27 cellular contexts compared by ENCODE assay signal in genomic region chr17:12512712-12513355, GRCh38.
A peak's percentile ranks its signal among the peaks of the same experiment; 100 is the strongest.
DNase-seq lines count a peak whose midpoint lies in the region; ATAC-seq, FAIRE-seq and TF ChIP-seq lines count a peak whose summit lies in the region.
"Had no signal": no experiment of that assay in that cellular context is flagged by ENCODE, and none has a peak within 500 bp of the region (broad histone marks: within the 10 kb centered on the region; RNA-seq: fewer than 3 reads in every experiment).

No MANE protein-coding gene starts in this region.

- POLR2A ChIA-PET in A549 (lab: Yijun Ruan, JAX): no interaction called here

- no peaks in the 10 kb centered on the region for H3K79me1 ChIP-seq in neuronal stem cell (ENCODE audit: low read depth, low read length)

- H3K9me3 ChIP-seq in A549 (no peaks in the 10 kb centered on the region), neuronal stem cell (replicated peaks in 1 of 2; ENCODE audit: control insufficient read depth in 2 of 2, insufficient read depth in 1 of 2, low read depth in 1 of 2, low read length in 2 of 2) (no peaks in the 10 kb centered on the region), heart left ventricle (no peaks in the 10 kb centered on the region)
- H3K9me3 ChIP-seq in effector memory CD4-positive, alpha-beta T cell (ENCODE audit: control insufficient read depth, low read length): no peaks in the 10 kb centered on the region
- H3K9me3 ChIP-seq: MG63, psoas muscle, transverse colon had no signal

- FAIRE-seq in A549 (lab: Jason Lieb, UNC): no peak
- FAIRE-seq: endothelial cell of umbilical vein, G401.6, GM19239 had no signal

- H2AK5ac ChIP-seq in neuronal stem cell (ENCODE audit: low read depth, low read length): no peak overlapping the region

- TF ChIP-seq CTCF in A549 (IDR thresholded peaks at IDR 0.05) (no peak), coronary artery (IDR thresholded peaks at IDR 0.05) (no peak), heart left ventricle (IDR thresholded peaks at IDR 0.05) (no peak)

- H3K4me3 ChIP-seq in A549 (no peak overlapping the region), coronary artery (no peak overlapping the region), neuronal stem cell (ENCODE audit: low read length in 2 of 2) (no peak overlapping the region), heart left ventricle (no peak overlapping the region)
- H3K4me3 ChIP-seq in effector memory CD4-positive, alpha-beta T cell (ENCODE audit: insufficient read depth, low read depth, low read length, poor library complexity, severe bottlenecking): no peak overlapping the region
- H3K4me3 ChIP-seq: MG63, psoas muscle, transverse colon had no signal

- no peak for DNase-seq in A549 (ENCODE audit: low read depth in 1 of 2, low spot score in 1 of 2)
- peak; percentile 54 for DNase-seq in HCEC 1CT
- no peak for DNase-seq in coronary artery (ENCODE audit: low spot score)
- DNase-seq in neuronal stem cell (ENCODE audit: low spot score): no peak
- DNase-seq in heart left ventricle: no peak
- DNase-seq in effector memory CD4-positive, alpha-beta T cell: no peak
- DNase-seq in cerebellar nuclear complex (lab: John Stamatoyannopoulos, UW): no peak
- DNase-seq: 8988T; activated CD4-positive, alpha-beta T cell treated with anti-CD3 and anti-CD28 coated beads for 36 hours; brain microvascular endothelial cell; C1 segment of cervical spinal cord; left colon; MG63; midbrain; NCI-H146; NCI-H2171; NCI-H69; nephron progenitor cell; psoas muscle; stimulated activated CD4-positive, alpha-beta T cell treated with anti-CD3 and anti-CD28 coated beads, Interleukin-4, amount 100 ng/mL, for 1 hour; stimulated activated naive CD8-positive, alpha-beta T cell treated with anti-CD3 and anti-CD28 coated beads, Interleukin-15, Interleukin-2, amounts not matched to agents 100 U/mL and 50 U/mL, for 24 hours; transverse colon had no signal

- ATAC-seq in A549 (no peak), HG03280 (IDR thresholded peaks at IDR 0.05; ENCODE audit: unreplicated experiment) (no peak), heart left ventricle (no peak)
- ATAC-seq: activated CD4-positive, alpha-beta T cell treated with anti-CD3 and anti-CD28 coated beads for 36 hours; activated naive CD4-positive, alpha-beta T cell treated with anti-CD3 and anti-CD28 coated beads, Interleukin-2, amount 50 U/mL, for 72 hours; left colon; psoas muscle; stimulated activated naive CD8-positive, alpha-beta T cell treated with anti-CD3 and anti-CD28 coated beads, Interleukin-15, Interleukin-2, amounts not matched to agents 100 U/mL and 50 U/mL, for 24 hours had no signal

- H3K9ac ChIP-seq in neuronal stem cell (ENCODE audit: low read depth, low read length, poor library complexity): no peak overlapping the region

- no peak overlapping the region for H4K91ac ChIP-seq in neuronal stem cell (ENCODE audit: low read depth, low read length, poor library complexity)

- H2BK5ac ChIP-seq in neuronal stem cell (ENCODE audit: low read length): no peak overlapping the region

- H3K14ac ChIP-seq in neuronal stem cell (ENCODE audit: low read length): no peak overlapping the region

- no peak overlapping the region for H2BK120ac ChIP-seq in neuronal stem cell (ENCODE audit: low read depth, low read length)

- WGBS in A549 (ENCODE audit: missing lambda C conversion rate): 56% methylated on average over 4 of the region's 4 CpGs
- WGBS in neuronal stem cell (ENCODE audit: extremely low coverage in 2 of 2, insufficient read length in 2 of 2, insufficient replicate concordance in 1 of 2), 2 donors: no CpG with 5 or more reads among the region's 4 CpGs
- 79 to 91% (median 80%) methylated on average over 4 of the region's 4 CpGs for WGBS in heart left ventricle, 4 donors

- no peak overlapping the region for H3K4ac ChIP-seq in neuronal stem cell (ENCODE audit: low read length)

- no peak for TF ChIP-seq EP300 in A549 (IDR thresholded peaks at IDR 0.05)

- H3K23ac ChIP-seq in neuronal stem cell (ENCODE audit: low read depth, low read length, poor library complexity): no peak overlapping the region

- no peak for TF ChIP-seq RAD21 in A549 (conservative IDR thresholded peaks at IDR 0.05 in 1 of 2, IDR thresholded peaks at IDR 0.05 in 1 of 2)

- TF ChIP-seq POLR2A in A549 (IDR thresholded peaks at IDR 0.05; ENCODE audit: low read length) (no peak), heart left ventricle (IDR thresholded peaks at IDR 0.05) (no peak)

- no peaks in the 10 kb centered on the region for H3K27me3 ChIP-seq in neuronal stem cell (ENCODE audit: control insufficient read depth in 3 of 3, insufficient read depth in 3 of 3, low read depth in 1 of 3, low read length in 3 of 3)
- no peaks in the 10 kb centered on the region for H3K27me3 ChIP-seq in heart left ventricle
- no peaks in the 10 kb centered on the region for H3K27me3 ChIP-seq in effector memory CD4-positive, alpha-beta T cell (replicated peaks; ENCODE audit: control insufficient read depth, insufficient read depth, low read length, poor library complexity, severe bottlenecking)
- H3K27me3 ChIP-seq: brain microvascular endothelial cell, MG63, transverse colon had no signal

- H3K36me3 ChIP-seq in neuronal stem cell (replicated peaks in 1 of 2; ENCODE audit: control insufficient read depth in 2 of 2, insufficient read depth in 2 of 2, low read length in 2 of 2) (no peaks in the 10 kb centered on the region), heart left ventricle (no peaks in the 10 kb centered on the region)
- H3K36me3 ChIP-seq in effector memory CD4-positive, alpha-beta T cell (ENCODE audit: control insufficient read depth, insufficient read depth, low read length): no peaks in the 10 kb centered on the region
- H3K36me3 ChIP-seq: brain microvascular endothelial cell, MG63, transverse colon had no signal

- H4K8ac ChIP-seq in neuronal stem cell (ENCODE audit: low read depth, low read length): no peak overlapping the region

- H3K18ac ChIP-seq in neuronal stem cell (ENCODE audit: low read length): no peak overlapping the region

- peaks cover 42% of the 10 kb centered on the region for H3K4me1 ChIP-seq in A549
- H3K4me1 ChIP-seq in neuronal stem cell (ENCODE audit: control insufficient read depth in 2 of 2, insufficient read depth in 1 of 2, low read depth in 1 of 2, low read length in 2 of 2): peaks cover 0 to 3% of the 10 kb centered on the region in 2 donors
- no peaks in the 10 kb centered on the region for H3K4me1 ChIP-seq in heart left ventricle
- H3K4me1 ChIP-seq in effector memory CD4-positive, alpha-beta T cell (ENCODE audit: control insufficient read depth, insufficient read depth, low read length, poor library complexity, severe bottlenecking): no peaks in the 10 kb centered on the region
- H3K4me1 ChIP-seq: psoas muscle, transverse colon had no signal

- CTCF ChIA-PET in A549 (lab: Yijun Ruan, JAX): interaction anchor here (0.8 to 4.8 kb wide), 4 partner anchors 8 to 254 kb away, joined by 3 to 17 read pairs (median 4); no protein-coding TSS in a partner anchor

- H2BK15ac ChIP-seq in neuronal stem cell (ENCODE audit: low read length): no peak overlapping the region

- H3K4me2 ChIP-seq in A549: 0 out of 3 replicates have a peak overlapping the region, but pooled peaks have one; percentile 12
- H3K4me2 ChIP-seq in neuronal stem cell (ENCODE audit: insufficient read depth, low read length, poor library complexity, severe bottlenecking): no peak overlapping the region

- H3K27ac ChIP-seq in A549 (peak overlapping the region in 1 of 2 experiments; percentile 47; a peak in 1 of 6 replicates), coronary artery (peak overlapping the region; percentile 6 to 56), neuronal stem cell (replicated peaks; ENCODE audit: low read length) (no peak overlapping the region), heart left ventricle (no peak overlapping the region)
- no peak overlapping the region for H3K27ac ChIP-seq in effector memory CD4-positive, alpha-beta T cell (ENCODE audit: insufficient read depth, low read length, poor library complexity, severe bottlenecking)
- H3K27ac ChIP-seq: brain microvascular endothelial cell, psoas muscle had no signal

- intact Hi-C loops in heart left ventricle (cut with DNase I): no loop called here

- peak overlapping the region; percentile 70 for H2AFZ ChIP-seq in neuronal stem cell (ENCODE audit: low read length)

- H2BK12ac ChIP-seq in neuronal stem cell (ENCODE audit: low read length): no peak overlapping the region

TF ChIP-seq in A549, 52 proteins besides CTCF, POLR2A, EP300 and RAD21:
- TF ChIP-seq PBX3 (IDR thresholded peaks at IDR 0.05) (no peak), FOSL2 (IDR thresholded peaks at IDR 0.05) (no peak), FOSL2 (CRISPR knock-in tag; IDR thresholded peaks at IDR 0.05) (0 out of 2 replicates have a peak, but pooled peaks have one; percentile 7)

Comparison
In these comparisons a context has a peak if more than half of its experiments do, and no peak if none do; other contexts are left out.
1. H3K27ac ChIP-seq: peak in coronary artery (2 of 2); none in neuronal stem cell (single experiment), heart left ventricle (0 of 12) and effector memory CD4-positive, alpha-beta T cell (single experiment).